In the genomic region with DNA sequence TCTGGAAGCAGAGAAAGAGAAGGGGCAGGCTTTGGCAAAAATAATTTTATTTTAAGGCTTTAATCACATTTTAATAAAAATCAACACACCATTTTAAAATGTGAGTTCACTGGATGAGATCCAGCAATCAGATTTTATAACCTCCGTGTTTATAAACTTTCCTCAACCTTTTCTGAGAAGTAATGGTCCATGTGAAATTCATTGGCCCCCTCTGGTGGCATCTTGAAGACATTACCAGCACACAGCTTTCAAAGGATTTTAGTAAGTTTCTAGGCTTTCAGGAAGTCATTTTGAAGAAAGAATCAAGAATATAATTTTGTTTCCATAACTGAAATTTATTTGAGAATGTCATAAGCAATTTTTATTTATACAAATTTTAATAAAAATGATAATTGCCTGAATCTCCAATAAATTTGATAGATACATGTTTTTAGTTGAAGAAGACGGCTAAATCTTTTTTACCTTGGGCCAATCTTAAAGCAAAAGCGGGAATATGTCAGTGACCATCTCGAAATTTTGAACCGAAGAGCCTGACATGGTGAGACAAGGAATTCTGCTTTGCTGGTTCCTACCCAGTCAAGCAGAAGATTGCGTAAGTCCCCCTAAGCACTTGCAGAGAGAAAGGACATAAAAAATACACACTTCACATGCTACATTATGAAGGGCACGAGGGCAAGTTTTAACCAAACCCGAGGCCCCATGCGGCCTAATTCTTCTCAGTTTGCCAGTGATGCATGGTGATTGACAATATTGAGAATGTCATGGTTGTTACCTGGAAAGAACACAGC, we compare ENCODE assay signal across 7 cellular contexts.
DNase-seq lines count a peak whose midpoint lies in the region; ATAC-seq, FAIRE-seq and TF ChIP-seq lines count a peak whose summit lies in the region.

No MANE protein-coding gene starts in this region.

- DNase-seq in EH (ENCODE audit: low read depth) (peak; percentile 17), PC-3 (peak; percentile 62), endothelial cell of umbilical vein (ENCODE audit: low read depth, low spot score) (peak; percentile 12), pancreas (peak in 1 of 6 donors; percentile 16)
- no peak for DNase-seq in CD4-positive, alpha-beta memory T cell

- H3K9ac ChIP-seq in PC-3 (ENCODE audit: low read length) (no peak overlapping the region), endothelial cell of umbilical vein (replicated peaks; ENCODE audit: extremely low read depth, insufficient read depth, low read length) (no peak overlapping the region)

- H3K9me3 ChIP-seq in PC-3 (ENCODE audit: low read length): no peaks in the 10 kb centered on the region
- no peaks in the 10 kb centered on the region for H3K9me3 ChIP-seq in endothelial cell of umbilical vein (replicated peaks; ENCODE audit: control insufficient read depth, insufficient read depth, low read length)
- H3K9me3 ChIP-seq in pancreas: no peaks in the 10 kb centered on the region
- H3K9me3 ChIP-seq in CD4-positive, alpha-beta memory T cell (ENCODE audit: control insufficient read depth in 1 of 2, low read length in 2 of 2): no peaks in the 10 kb centered on the region

- H3K9me1 ChIP-seq in endothelial cell of umbilical vein (replicated peaks; ENCODE audit: control insufficient read depth, extremely low read depth, insufficient read depth, low read length): no peaks in the 10 kb centered on the region

- H3F3A ChIP-seq in PC-3 (ENCODE audit: low read length, unreplicated experiment): no peaks in the 10 kb centered on the region

- no peak for TF ChIP-seq POLR2A in endothelial cell of umbilical vein (IDR thresholded peaks at IDR 0.05; ENCODE audit: low read depth, low read length)

- H3K36me3 Mint-ChIP-seq in CD4-positive, alpha-beta memory T cell: no peaks in the 10 kb centered on the region

- BruUV-seq in PC-3 (replicated peaks; lab: Mats Ljungman, UMichigan) (no TSS peak), endothelial cell of umbilical vein (replicated peaks; lab: Mats Ljungman, UMichigan) (no TSS peak)

- dilution Hi-C loops in endothelial cell of umbilical vein (cut with MboI; ENCODE audit: extremely low pct_ligation_motif_present, low sequenced_read_pairs): no loop called here

- peaks cover 26% of the 10 kb centered on the region for H3K27me3 ChIP-seq in PC-3 (ENCODE audit: low read length)
- H3K27me3 ChIP-seq in endothelial cell of umbilical vein (ENCODE audit: control insufficient read depth in 2 of 2, insufficient read depth in 2 of 2, low read length in 2 of 2): no peaks in the 10 kb centered on the region
- no peaks in the 10 kb centered on the region for H3K27me3 ChIP-seq in pancreas
- no peaks in the 10 kb centered on the region for H3K27me3 ChIP-seq in CD4-positive, alpha-beta memory T cell (ENCODE audit: insufficient read depth, low read length)

- intact Hi-C loops in PC-3 (cut with micrococcal nuclease): loop anchor here (1.0 kb wide), 1 partner anchor 19 kb away; no protein-coding TSS in a partner anchor
- intact Hi-C loops in endothelial cell of umbilical vein (cut with micrococcal nuclease): loop anchor here (1.0 to 5.0 kb wide), 2 partner anchors 19 to 1890 kb away; no protein-coding TSS in a partner anchor
- intact Hi-C loops in pancreas (cut with DNase I): no loop called here
- intact Hi-C loops in CD4-positive, alpha-beta memory T cell (cut with micrococcal nuclease): no loop called here

- H3K9me3 Mint-ChIP-seq in CD4-positive, alpha-beta memory T cell: peaks cover 0 to 4% (median 0%) of the 10 kb centered on the region in 8 donors

- peak; percentile 67 for ATAC-seq in GM19395 (IDR thresholded peaks at IDR 0.05; ENCODE audit: unreplicated experiment)
- ATAC-seq in HG03432 (IDR thresholded peaks at IDR 0.05; ENCODE audit: unreplicated experiment): peak; percentile 53
- ATAC-seq in PC-3: peak; percentile 38; the same call in 1 of the 2 replicates
- peak in 3 of 4 donors; percentile 47 to 68 (median 55) for ATAC-seq in pancreas

- H3K27ac ChIP-seq in PC-3 (ENCODE audit: low read length) (no peak overlapping the region), endothelial cell of umbilical vein (ENCODE audit: insufficient read depth, low read depth, low read length) (no peak overlapping the region), pancreas (no peak overlapping the region)
- no peak overlapping the region for H3K27ac ChIP-seq in CD4-positive, alpha-beta memory T cell (ENCODE audit: low read depth, low read length)

- H2AFZ ChIP-seq in PC-3 (ENCODE audit: low read length) (no peak overlapping the region), endothelial cell of umbilical vein (ENCODE audit: low read depth, low read length) (no peak overlapping the region)

- H3K27ac Mint-ChIP-seq in CD4-positive, alpha-beta memory T cell: no peak overlapping the region

- no peaks in the 10 kb centered on the region for H3K9me2 ChIP-seq in PC-3 (replicated peaks; ENCODE audit: low read length)

- CTCF ChIA-PET in PC-3 (lab: Charles Lee) (interaction anchor here (1.3 kb wide), 1 partner anchor 19 kb away, joined by 4 read pairs; no protein-coding TSS in a partner anchor), endothelial cell of umbilical vein (lab: Charles Lee) (interaction anchor here (1.1 kb wide), 1 partner anchor 1670 kb away, joined by 3 read pairs; no protein-coding TSS in a partner anchor)
- CTCF ChIA-PET in CD4-positive, alpha-beta memory T cell (lab: Charles Lee; ENCODE audit: partially characterized antibody): no interaction called here

- FAIRE-seq in endothelial cell of umbilical vein (lab: Jason Lieb, UNC) (peak; percentile 50), pancreas (lab: Jason Lieb, UNC) (peak; percentile 64)

- peaks cover 0 to 1% (median 0%) of the 10 kb centered on the region in 4 donors for H3K4me1 Mint-ChIP-seq in CD4-positive, alpha-beta memory T cell

- no peak overlapping the region for H3K4me2 ChIP-seq in PC-3 (ENCODE audit: low read length)
- H3K4me2 ChIP-seq in endothelial cell of umbilical vein (ENCODE audit: insufficient read depth, low read length): no peak overlapping the region

- H3K36me3 ChIP-seq in PC-3 (ENCODE audit: low read depth, low read length): no peaks in the 10 kb centered on the region
- no peaks in the 10 kb centered on the region for H3K36me3 ChIP-seq in endothelial cell of umbilical vein (ENCODE audit: control insufficient read depth in 2 of 2, extremely low read depth in 1 of 2, insufficient read depth in 2 of 2, low read length in 2 of 2)
- no peaks in the 10 kb centered on the region for H3K36me3 ChIP-seq in pancreas
- no peaks in the 10 kb centered on the region for H3K36me3 ChIP-seq in CD4-positive, alpha-beta memory T cell (ENCODE audit: insufficient read depth, low read length)

- H3K4me1 ChIP-seq in PC-3 (ENCODE audit: insufficient read depth, low read length) (no peaks in the 10 kb centered on the region), endothelial cell of umbilical vein (ENCODE audit: control insufficient read depth, extremely low read depth, insufficient read depth, low read length) (no peaks in the 10 kb centered on the region), pancreas (no peaks in the 10 kb centered on the region)
- no peaks in the 10 kb centered on the region for H3K4me1 ChIP-seq in CD4-positive, alpha-beta memory T cell (ENCODE audit: insufficient read depth, low read length)

- H3K4me3 Mint-ChIP-seq in CD4-positive, alpha-beta memory T cell: no peak overlapping the region

- H4K20me1 ChIP-seq in PC-3 (ENCODE audit: low read length) (no peaks in the 10 kb centered on the region), endothelial cell of umbilical vein (replicated peaks; ENCODE audit: control insufficient read depth, extremely low read depth, insufficient read depth, low read length) (no peaks in the 10 kb centered on the region)

- TF ChIP-seq CTCF in PC-3 (conservative IDR thresholded peaks at IDR 0.05; ENCODE audit: low read depth, low read length) (peak; percentile 83), endothelial cell of umbilical vein (IDR thresholded peaks at IDR 0.05; ENCODE audit: extremely low read depth in 1 of 2, insufficient read depth in 1 of 2, low read depth in 1 of 2, low read length in 2 of 2) (peak; percentile 36 to 46), pancreas (IDR thresholded peaks at IDR 0.05) (peak; percentile 11 to 58 (median 52))

- no peaks in the 10 kb centered on the region for H3K27me3 Mint-ChIP-seq in CD4-positive, alpha-beta memory T cell

- WGBS in pancreas, 2 donors: 42 to 47% methylated on average over 9 of the region's 9 CpGs

- H3K4me3 ChIP-seq in PC-3 (ENCODE audit: low read length): no peak overlapping the region
- no peak overlapping the region for H3K4me3 ChIP-seq in endothelial cell of umbilical vein (replicated peaks in 1 of 3; ENCODE audit: insufficient read depth in 1 of 3, low read depth in 1 of 3, low read length in 3 of 3)
- H3K4me3 ChIP-seq in pancreas: no peak overlapping the region
- no peak overlapping the region for H3K4me3 ChIP-seq in CD4-positive, alpha-beta memory T cell (ENCODE audit: low read length in 2 of 2)

- H3K79me2 ChIP-seq in PC-3 (ENCODE audit: low read length) (no peaks in the 10 kb centered on the region), endothelial cell of umbilical vein (ENCODE audit: control insufficient read depth, insufficient read depth, low read length) (no peaks in the 10 kb centered on the region)

- POLR2A ChIA-PET in PC-3 (lab: Charles Lee; ENCODE audit: unreplicated experiment) (no interaction called here), endothelial cell of umbilical vein (lab: Charles Lee) (no interaction called here)
- POLR2A ChIA-PET in CD4-positive, alpha-beta memory T cell (lab: Charles Lee; ENCODE audit: partially characterized antibody): no interaction called here

TF ChIP-seq in endothelial cell of umbilical vein, 7 proteins besides CTCF, POLR2A, EP300 and RAD21:
- TF ChIP-seq GATA2 (IDR thresholded peaks at IDR 0.05; ENCODE audit: insufficient read depth, insufficient read length, low read depth, low read length) (no peak), MAX (IDR thresholded peaks at IDR 0.05; ENCODE audit: insufficient read depth, insufficient read length) (no peak), JUN (IDR thresholded peaks at IDR 0.05; ENCODE audit: borderline replicate concordance, insufficient read depth, insufficient read length, low read depth) (no peak), EZH2 (IDR thresholded peaks at IDR 0.05; ENCODE audit: borderline replicate concordance, low read depth, low read length, severe bottlenecking) (no peak), MYC (IDR thresholded peaks at IDR 0.05; ENCODE audit: low read depth, low read length) (no peak)

Comparison
In these comparisons a context has a peak if more than half of its experiments do, and no peak if none do; other contexts are left out.
1. DNase-seq: peak in EH (single experiment), PC-3 (single experiment) and endothelial cell of umbilical vein (single experiment); none in CD4-positive, alpha-beta memory T cell (0 of 5).
2. intact Hi-C loops: an anchor here in PC-3 (1.0 kb wide) and endothelial cell of umbilical vein (1.0 to 5.0 kb wide); none called in pancreas and CD4-positive, alpha-beta memory T cell.
3. Peak in every context shown above with its lines, with median percentiles within 50 percentile points of each other: ATAC-seq and CTCF ChIP-seq.